Comparison of ENCODE assay signal across 1 cellular context in the genomic region with DNA sequence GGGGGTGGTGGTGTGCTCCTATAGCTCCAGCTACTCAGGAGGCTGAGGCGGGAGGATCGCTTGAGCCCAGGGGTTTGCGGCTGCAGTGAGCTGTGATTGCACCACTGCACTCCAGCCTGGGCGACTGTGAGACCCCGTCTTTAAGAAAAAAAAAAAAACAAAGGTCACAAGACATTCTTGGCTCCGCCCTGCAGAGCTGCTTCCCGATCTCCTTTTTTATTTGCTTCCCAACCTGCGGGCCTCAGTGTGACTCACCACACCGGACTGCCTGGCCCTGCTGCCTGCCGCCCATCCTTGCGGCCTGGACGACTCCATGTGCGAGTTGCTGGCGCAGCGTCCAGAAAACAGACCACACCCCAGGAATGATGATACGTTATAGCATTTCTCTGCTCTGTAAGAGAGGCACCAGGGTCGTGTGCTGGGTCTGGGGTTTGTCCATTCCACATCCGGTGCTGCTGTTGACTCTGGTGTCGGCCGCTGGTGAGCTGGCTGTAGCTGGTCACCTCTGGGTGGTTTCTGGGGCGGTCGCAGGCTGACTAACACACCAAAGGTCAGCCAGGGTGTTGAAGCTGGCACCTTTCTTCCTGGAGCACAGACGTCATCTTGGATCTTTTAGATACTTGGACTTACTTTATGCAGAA.
TF ChIP-seq lines count a peak whose summit lies in the region.

No MANE protein-coding gene starts in this region.

TF ChIP-seq in HepG2, 621 proteins besides CTCF, POLR2A, EP300 and RAD21 (continued from another document):
- TF ChIP-seq PRDM4 (CRISPR knock-in tag; IDR thresholded peaks at IDR 0.05; ENCODE audit: borderline replicate concordance) = no peak
- TF ChIP-seq, protein P1, sequence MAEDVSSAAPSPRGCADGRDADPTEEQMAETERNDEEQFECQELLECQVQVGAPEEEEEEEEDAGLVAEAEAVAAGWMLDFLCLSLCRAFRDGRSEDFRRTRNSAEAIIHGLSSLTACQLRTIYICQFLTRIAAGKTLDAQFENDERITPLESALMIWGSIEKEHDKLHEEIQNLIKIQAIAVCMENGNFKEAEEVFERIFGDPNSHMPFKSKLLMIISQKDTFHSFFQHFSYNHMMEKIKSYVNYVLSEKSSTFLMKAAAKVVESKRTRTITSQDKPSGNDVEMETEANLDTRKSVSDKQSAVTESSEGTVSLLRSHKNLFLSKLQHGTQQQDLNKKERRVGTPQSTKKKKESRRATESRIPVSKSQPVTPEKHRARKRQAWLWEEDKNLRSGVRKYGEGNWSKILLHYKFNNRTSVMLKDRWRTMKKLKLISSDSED (CRISPR knock-in tag; IDR thresholded peaks at IDR 0.05) = no peak
- TF ChIP-seq FOXC1 (CRISPR knock-in tag; IDR thresholded peaks at IDR 0.05; ENCODE audit: borderline replicate concordance) = no peak
- peak; percentile 74; the same call in 1 of the 2 replicates for TF ChIP-seq MIER3 (CRISPR knock-in tag; IDR thresholded peaks at IDR 0.05; ENCODE audit: borderline replicate concordance)
- TF ChIP-seq KAT8 (CRISPR knock-in tag; IDR thresholded peaks at IDR 0.05) = peak; percentile 59
